In genomic region chr4:52997132-52997416, GRCh38 we compare ENCODE assay signal across 20 cellular contexts.
A peak's percentile ranks its signal among the peaks of the same experiment; 100 is the strongest.
DNase-seq lines count a peak whose midpoint lies in the region; ATAC-seq and TF ChIP-seq lines count a peak whose summit lies in the region.
"Had no signal": no experiment of that assay in that cellular context is flagged by ENCODE, and none has a peak within 500 bp of the region (broad histone marks: within the 10 kb centered on the region; RNA-seq: fewer than 3 reads in every experiment).

No MANE protein-coding gene starts in this region.

- H3K4me1 ChIP-seq in ascending aorta, result peaks cover 18 to 27% of the 10 kb centered on the region in 2 donors
- peaks cover 34 to 47% of the 10 kb centered on the region in 2 donors for H3K4me1 ChIP-seq in thoracic aorta (ENCODE audit: control insufficient read depth in 1 of 2, low read depth in 2 of 2)
- H3K4me1 ChIP-seq: HAP-1, psoas muscle had no signal

- peak overlapping the region; percentile 95 for H3K27ac Mint-ChIP-seq in mesothelial cell of epicardium
- H3K27ac Mint-ChIP-seq: activated CD4-positive, alpha-beta T cell treated with anti-CD3 and anti-CD28 coated beads, Interleukin-2, amount 10 ng/mL, durations not matched to agents 24 days and 14 days; naive thymus-derived CD8-positive, alpha-beta T cell had no signal

- H3K27ac ChIP-seq in ascending aorta (peak overlapping the region; percentile 75 to 79), thoracic aorta (peak overlapping the region; percentile 77 to 78)
- H3K27ac ChIP-seq: foreskin keratinocyte, psoas muscle had no signal

- DNase-seq in ascending aorta (ENCODE audit: low spot score in 2 of 2), result no peak
- DNase-seq in fibroblast of mammary gland (ENCODE audit: low read depth), result peak; percentile 28
- DNase-seq in mesothelial cell of epicardium (ENCODE audit: low spot score in 2 of 2, unreplicated experiment in 2 of 2), result no peak
- no peak for DNase-seq in thoracic aorta (ENCODE audit: low spot score)
- no peak for DNase-seq in NCI-H1092 (lab: John Stamatoyannopoulos, UW)
- DNase-seq in T1000 (lab: John Stamatoyannopoulos, UW), result no peak
- no peak for DNase-seq in RPMI8226
- DNase-seq in iPS-NIHi7 (ENCODE audit: extremely low spot score), result no peak
- DNase-seq: activated CD4-positive, alpha-beta T cell treated with anti-CD3 and anti-CD28 coated beads, Interleukin-2, amount 10 ng/mL, durations not matched to agents 24 days and 14 days; activated CD8-positive, alpha-beta memory T cell treated with anti-CD3 and anti-CD28 coated beads, Interleukin-2, amount 50 U/mL, for 48 hours; effector memory CD4-positive, alpha-beta T cell; foreskin keratinocyte; Kasumi-1; naive thymus-derived CD8-positive, alpha-beta T cell; NCI-H1436; psoas muscle; stimulated activated naive CD8-positive, alpha-beta T cell treated with anti-CD3 and anti-CD28 coated beads, Interleukin-15, Interleukin-2, amounts not matched to agents 100 U/mL and 50 U/mL, for 24 hours had no signal

- H3K9me3 Mint-ChIP-seq in mesothelial cell of epicardium, result no peaks in the 10 kb centered on the region
- H3K9me3 Mint-ChIP-seq: activated CD4-positive, alpha-beta T cell treated with anti-CD3 and anti-CD28 coated beads, Interleukin-2, amount 10 ng/mL, durations not matched to agents 24 days and 14 days had no signal

- no peak for ATAC-seq in thoracic aorta (ENCODE audit: insufficient number of reproducible peaks, low FRiP score, low read depth)
- ATAC-seq: foreskin keratinocyte; naive thymus-derived CD8-positive, alpha-beta T cell; stimulated activated naive CD8-positive, alpha-beta T cell treated with anti-CD3 and anti-CD28 coated beads, Interleukin-15, Interleukin-2, amounts not matched to agents 100 U/mL and 50 U/mL, for 24 hours had no signal

- TF ChIP-seq CTCF in ascending aorta (IDR thresholded peaks at IDR 0.05) (no peak), fibroblast of mammary gland (conservative IDR thresholded peaks at IDR 0.05; ENCODE audit: control insufficient read depth, insufficient read depth, low read depth, low read length) (no peak), mesothelial cell of epicardium (IDR thresholded peaks at IDR 0.05; ENCODE audit: unreplicated experiment) (no peak), thoracic aorta (IDR thresholded peaks at IDR 0.05) (no peak)

- H3K36me3 ChIP-seq in ascending aorta, result no peaks in the 10 kb centered on the region
- no peaks in the 10 kb centered on the region for H3K36me3 ChIP-seq in thoracic aorta
- H3K36me3 ChIP-seq: cardiac muscle cell, HAP-1 had no signal

- H3K4me3 ChIP-seq in ascending aorta, result no peak overlapping the region
- no peak overlapping the region for H3K4me3 ChIP-seq in fibroblast of mammary gland (ENCODE audit: control insufficient read depth, low read depth, low read length)
- H3K4me3 ChIP-seq in thoracic aorta, result peak overlapping the region; percentile 14
- H3K4me3 ChIP-seq: cardiac muscle cell, HAP-1, lung, psoas muscle had no signal

- no peaks in the 10 kb centered on the region for H3K27me3 ChIP-seq in ascending aorta
- no peaks in the 10 kb centered on the region for H3K27me3 ChIP-seq in thoracic aorta (replicated peaks; ENCODE audit: insufficient read depth)
- H3K27me3 ChIP-seq: cardiac muscle cell, foreskin keratinocyte had no signal

- H3K27me3 Mint-ChIP-seq in mesothelial cell of epicardium (ENCODE audit: low read depth), result no peaks in the 10 kb centered on the region
- H3K27me3 Mint-ChIP-seq: activated CD4-positive, alpha-beta T cell treated with anti-CD3 and anti-CD28 coated beads, Interleukin-2, amount 10 ng/mL, durations not matched to agents 24 days and 14 days; naive thymus-derived CD8-positive, alpha-beta T cell had no signal

- intact Hi-C loops in ascending aorta (cut with DNase I), result loop anchor here (1.0 to 5.0 kb wide), 2 partner anchors 135 to 1235 kb away; partner anchors contain the start of gene RASL11B

- no peak overlapping the region for H3K4me3 Mint-ChIP-seq in mesothelial cell of epicardium
- H3K4me3 Mint-ChIP-seq: activated CD4-positive, alpha-beta T cell treated with anti-CD3 and anti-CD28 coated beads, Interleukin-2, amount 10 ng/mL, durations not matched to agents 24 days and 14 days; naive thymus-derived CD8-positive, alpha-beta T cell had no signal

- peaks cover 45% of the 10 kb centered on the region for H3K4me1 Mint-ChIP-seq in mesothelial cell of epicardium
- H3K4me1 Mint-ChIP-seq: activated CD4-positive, alpha-beta T cell treated with anti-CD3 and anti-CD28 coated beads, Interleukin-2, amount 10 ng/mL, durations not matched to agents 24 days and 14 days had no signal

- no peaks in the 10 kb centered on the region for H3K9me3 ChIP-seq in ascending aorta
- H3K9me3 ChIP-seq in thoracic aorta, result no peaks in the 10 kb centered on the region
- H3K9me3 ChIP-seq: HAP-1, psoas muscle had no signal

- H3K36me3 Mint-ChIP-seq in mesothelial cell of epicardium, result no peaks in the 10 kb centered on the region
